9 cellular contexts compared by ENCODE assay signal in genomic region chr11:13486926-13487660, GRCh38. TPM values are rescaled to one million over a fixed set of nuclear protein-coding genes. Genes with fewer than 3 reads are reported as not detected.
DNase-seq lines count a peak whose midpoint lies in the region; ATAC-seq and TF ChIP-seq lines count a peak whose summit lies in the region.
"Had no signal": no experiment of that assay in that cellular context is flagged by ENCODE, and none has a peak within 500 bp of the region (broad histone marks: within the 10 kb centered on the region; RNA-seq: fewer than 3 reads in every experiment).

No MANE protein-coding gene starts in this region.

- no peaks in the 10 kb centered on the region for H3F3A ChIP-seq in PC-3 (ENCODE audit: low read length, unreplicated experiment)

- H3K27ac ChIP-seq in PC-3 (ENCODE audit: low read length) (no peak overlapping the region), iPS-18a (ENCODE audit: low read length) (no peak overlapping the region)
- H3K27ac ChIP-seq: ovary had no signal

- H3K79me2 ChIP-seq in PC-3 (ENCODE audit: low read length): no peaks in the 10 kb centered on the region

- no peak overlapping the region for H3K9ac ChIP-seq in PC-3 (ENCODE audit: low read length)
- H3K9ac ChIP-seq in iPS-18a (ENCODE audit: low read length): peak overlapping the region; percentile 17

- no peaks in the 10 kb centered on the region for H3K9me2 ChIP-seq in PC-3 (replicated peaks; ENCODE audit: low read length)

- H3K27ac Mint-ChIP-seq in Caco-2 (ENCODE audit: unreplicated experiment) (no peak overlapping the region), HFFc6 (no peak overlapping the region)

- no peak overlapping the region for H2AFZ ChIP-seq in PC-3 (ENCODE audit: low read length)

- peak; percentile 80 to 84 for DNase-seq in Caco-2
- no peak for DNase-seq in HFFc6
- DNase-seq in PC-3: no peak
- DNase-seq in activated naive CD4-positive, alpha-beta T cell (lab: John Stamatoyannopoulos, UW): peak in 3 of 4 experiments; percentile 8 to 57 (median 21)
- DNase-seq in stimulated activated CD4-positive, alpha-beta T cell treated with anti-CD3 and anti-CD28 coated beads, Interleukin-1b, Interleukin-23, amount 100 ng/mL, for 48 hours: peak; percentile 74
- no peak for DNase-seq in amniotic stem cell (lab: John Stamatoyannopoulos, UW)

- H3K4me3 ChIP-seq in Caco-2 (ENCODE audit: low read depth, low read length) (peak overlapping the region; percentile 43), PC-3 (ENCODE audit: low read length) (no peak overlapping the region), iPS-18a (ENCODE audit: low read length) (peak overlapping the region; percentile 39)
- H3K4me3 ChIP-seq: ovary had no signal

- no TSS peak for BruUV-seq in Caco-2 (replicated peaks; lab: Mats Ljungman, UMichigan)
- BruUV-seq in PC-3 (replicated peaks; lab: Mats Ljungman, UMichigan): no TSS peak

- H3K27me3 Mint-ChIP-seq in Caco-2 (ENCODE audit: insufficient read depth, unreplicated experiment) (no peaks in the 10 kb centered on the region), HFFc6 (ENCODE audit: insufficient read depth) (peaks cover 9% of the 10 kb centered on the region)

- H3K4me2 ChIP-seq in PC-3 (ENCODE audit: low read length): no peak overlapping the region

- H3K4me1 Mint-ChIP-seq in Caco-2 (ENCODE audit: low read depth, unreplicated experiment) (no peaks in the 10 kb centered on the region), HFFc6 (ENCODE audit: low read depth) (no peaks in the 10 kb centered on the region)

- H3K4me1 ChIP-seq in Caco-2 (no peaks in the 10 kb centered on the region), PC-3 (ENCODE audit: insufficient read depth, low read length) (no peaks in the 10 kb centered on the region), iPS-18a (ENCODE audit: control insufficient read depth, low read depth, low read length) (no peaks in the 10 kb centered on the region)

- CTCF ChIA-PET in Caco-2 (lab: Charles Lee) (interaction anchor here (0.6 to 1.6 kb wide), 10 partner anchors 9 to 1206 kb away, joined by 3 to 11 read pairs (median 4); partner anchors contain the start of genes BTBD10 and FAR1), PC-3 (lab: Charles Lee) (interaction anchor here (0.6 kb wide), 4 partner anchors 136 to 750 kb away, joined by 3 to 5 read pairs (median 3); no protein-coding TSS in a partner anchor)

- ATAC-seq in PC-3 (peak; percentile 29; the same call in 1 of the 2 replicates), GM21528 (IDR thresholded peaks at IDR 0.05; ENCODE audit: low FRiP score, unreplicated experiment) (no peak)

- H3K9me3 ChIP-seq in Caco-2 (no peaks in the 10 kb centered on the region), PC-3 (ENCODE audit: low read length) (no peaks in the 10 kb centered on the region), iPS-18a (ENCODE audit: control insufficient read depth, low read depth, low read length) (no peaks in the 10 kb centered on the region)
- H3K9me3 ChIP-seq: ovary had no signal

- H3K9me3 Mint-ChIP-seq in Caco-2 (ENCODE audit: unreplicated experiment) (no peaks in the 10 kb centered on the region), HFFc6 (peaks cover 18% of the 10 kb centered on the region)

- H3K4me3 Mint-ChIP-seq in Caco-2 (ENCODE audit: unreplicated experiment) (peak overlapping the region; percentile 72), HFFc6 (no peak overlapping the region)

- TF ChIP-seq CTCF in Caco-2 (IDR thresholded peaks at IDR 0.05; ENCODE audit: insufficient read depth in 1 of 2, low read depth in 1 of 2, low read length in 1 of 2, severe bottlenecking in 1 of 2, unreplicated experiment in 1 of 2): peak; percentile 45 to 76
- TF ChIP-seq CTCF in HFFc6 (IDR thresholded peaks at IDR 0.05): peak; percentile 51; the same call in 1 of the 2 replicates
- peak; percentile 16; the same call in 1 of the 2 replicates for TF ChIP-seq CTCF in PC-3 (conservative IDR thresholded peaks at IDR 0.05; ENCODE audit: low read depth, low read length)

- intact Hi-C loops in Caco-2 (cut with micrococcal nuclease; ENCODE audit: unreplicated experiment): loop anchor here (1.0 kb wide), 1 partner anchor 48 kb away; no protein-coding TSS in a partner anchor
- intact Hi-C loops in PC-3 (cut with micrococcal nuclease): loop anchor here (5.0 kb wide), 1 partner anchor 760 kb away; no protein-coding TSS in a partner anchor

- POLR2A ChIA-PET in Caco-2 (lab: Charles Lee): interaction anchor here (0.6 to 1.6 kb wide), 2 partner anchors 24 to 183 kb away, joined by 3 to 6 read pairs; partner anchors contain the start of gene BTBD10
- POLR2A ChIA-PET in PC-3 (lab: Charles Lee; ENCODE audit: unreplicated experiment): interaction anchor here (0.6 kb wide), 1 partner anchor 1190 kb away, joined by 3 read pairs; no protein-coding TSS in a partner anchor

- no peaks in the 10 kb centered on the region for H3K27me3 ChIP-seq in Caco-2 (replicated peaks; ENCODE audit: control insufficient read depth, insufficient read depth, low read length)
- peaks cover 7% of the 10 kb centered on the region for H3K27me3 ChIP-seq in PC-3 (ENCODE audit: low read length)
- no peaks in the 10 kb centered on the region for H3K27me3 ChIP-seq in iPS-18a (ENCODE audit: control insufficient read depth, insufficient read depth, low read length)
- H3K27me3 ChIP-seq: ovary had no signal

- H3K36me3 ChIP-seq in Caco-2 (ENCODE audit: control insufficient read depth, insufficient read depth, low read length) (no peaks in the 10 kb centered on the region), PC-3 (ENCODE audit: low read depth, low read length) (no peaks in the 10 kb centered on the region), iPS-18a (ENCODE audit: control insufficient read depth, low read depth, low read length) (no peaks in the 10 kb centered on the region)
- H3K36me3 ChIP-seq: ovary had no signal

- H4K20me1 ChIP-seq in PC-3 (ENCODE audit: low read length): no peaks in the 10 kb centered on the region

- H3K36me3 Mint-ChIP-seq in Caco-2 (ENCODE audit: insufficient read depth, unreplicated experiment): no peaks in the 10 kb centered on the region
- no peaks in the 10 kb centered on the region; the same call in 1 of the 2 replicates for H3K36me3 Mint-ChIP-seq in HFFc6 (ENCODE audit: low read depth)

RNA-seq across cellular contexts. Expression of gene PTH, which starts 8.7 kb away (rescaled TPM):
- total RNA-seq in Caco-2 (2022) (not detected in 2 replicates), PC-3 (2014; rRNA removed) (not detected in 2 replicates)
- total RNA-seq in HFFc6 (2021; fragmentation: NEBNext Ultra II Directional; extraction: Animal tissue kit (Norgen Biotek cat#: 25700)): not detected
- total RNA-seq: ovary had no signal

RNA-seq across cellular contexts. Expression of gene BTBD10, which starts 24.1 kb away (rescaled TPM):
- total RNA-seq in Caco-2 (2022) (41.6 and 45.0 TPM in 2 replicates), PC-3 (2014; rRNA removed) (30.2 and 32.5 TPM in 2 replicates)
- total RNA-seq in HFFc6 (2021; fragmentation: NEBNext Ultra II Directional; extraction: Animal tissue kit (Norgen Biotek cat#: 25700)): 10 to 100 TPM; 30.3 to 37.2 (median 35.0) TPM

Comparison
In these comparisons a context has a peak if more than half of its experiments do, and no peak if none do; other contexts are left out.
1. DNase-seq: peak in Caco-2 (2 of 2), activated naive CD4-positive, alpha-beta T cell (3 of 4) and stimulated activated CD4-positive, alpha-beta T cell treated with anti-CD3 and anti-CD28 coated beads, Interleukin-1b, Interleukin-23, amount 100 ng/mL, for 48 hours (single experiment); none in HFFc6 (single experiment), PC-3 (single experiment) and amniotic stem cell (single experiment).
2. Peak in every context shown above with its lines, with median percentiles within 50 percentile points of each other: CTCF ChIP-seq.